ENCODE assay signal across 24 cellular contexts in genomic region chr12:57165741-57166140, GRCh38. TPM values are rescaled to one million over a fixed set of nuclear protein-coding genes. Genes with fewer than 3 reads are reported as not detected.
DNase-seq lines count a peak whose midpoint lies in the region; ATAC-seq and TF ChIP-seq lines count a peak whose summit lies in the region.
"Had no signal": no experiment of that assay in that cellular context is flagged by ENCODE, and none has a peak within 500 bp of the region (broad histone marks: within the 10 kb centered on the region; RNA-seq: fewer than 3 reads in every experiment).

No MANE protein-coding gene starts in this region.

- no peaks in the 10 kb centered on the region for H3K36me3 ChIP-seq in PC-9 (ENCODE audit: low read depth)
- H3K36me3 ChIP-seq in esophagus squamous epithelium, result peaks cover 33 to 90% (median 39%) of the 10 kb centered on the region in 3 donors
- peaks cover 0 to 33% (median 6%) of the 10 kb centered on the region in 4 donors for H3K36me3 ChIP-seq in transverse colon
- H3K36me3 ChIP-seq: neutrophil had no signal

- peaks cover 31% of the 10 kb centered on the region for H3K4me1 ChIP-seq in PC-9 (replicated peaks; ENCODE audit: insufficient read depth)
- H3K4me1 ChIP-seq in esophagus squamous epithelium, result peaks cover 26 to 66% (median 35%) of the 10 kb centered on the region in 3 donors
- H3K4me1 ChIP-seq in transverse colon, result no peaks in the 10 kb centered on the region
- H3K4me1 ChIP-seq: right lobe of liver had no signal

- no peak overlapping the region for H2AFZ ChIP-seq in PC-9

- in situ Hi-C loops in transverse colon (cut with MboI; ENCODE audit: low pct_ligation_motif_present in 1 of 4, low pct_unique_long_range_greater_than_20kb in 1 of 4, low sequenced_read_pairs in 3 of 4), result no loop called here

- BruUV-seq in PC-9 (replicated peaks; lab: Mats Ljungman, UMichigan), result no TSS peak

- no peak overlapping the region for H3K4me3 ChIP-seq in PC-9
- no peak overlapping the region for H3K4me3 ChIP-seq in esophagus squamous epithelium
- no peak overlapping the region for H3K4me3 ChIP-seq in transverse colon
- H3K4me3 ChIP-seq: heart left ventricle, right lobe of liver, testis had no signal

- H4K20me1 ChIP-seq in PC-9 (ENCODE audit: insufficient read depth), result no peaks in the 10 kb centered on the region

- 31 to 53% methylated on average over 6 to 12 of the region's 19 CpGs for WGBS in esophagus squamous epithelium, 2 donors
- 65 to 89% methylated on average over 4 to 14 of the region's 19 CpGs for WGBS in transverse colon (ENCODE audit: low coverage in 1 of 2), 2 donors

- no peaks in the 10 kb centered on the region for H3K79me2 ChIP-seq in PC-9 (ENCODE audit: low read depth)

- DNase-seq in DMS53 (lab: John Stamatoyannopoulos, UW) (peak; percentile 39), DMS53 treated with DMSO at 0.1 percent for 48 hours (lab: John Stamatoyannopoulos, UW; ENCODE audit: unreplicated experiment) (no peak), PC-9 (peak; percentile 78 to 82), esophagus squamous epithelium (lab: John Stamatoyannopoulos, UW) (no peak), transverse colon (peak; percentile 68), D341Med (ENCODE audit: low spot score) (no peak), GM19240 (ENCODE audit: insufficient read length, low spot score) (no peak)
- DNase-seq: activated CD4-positive, CD25-positive, alpha-beta regulatory T cell; activated effector memory CD4-positive, alpha-beta T cell treated with Interleukin-2 at 50 U/mL for 16 hours; CD4-positive, alpha-beta T cell; erythroblast; heart left ventricle; islet precursor cell; NCI-H1694 treated with DMSO at 0.1 percent for 48 hours; NCI-H524; T-helper 1 cell; testis had no signal

- H3K9me3 ChIP-seq in PC-9 (ENCODE audit: insufficient read depth, low read depth) (no peaks in the 10 kb centered on the region), esophagus squamous epithelium (no peaks in the 10 kb centered on the region), transverse colon (no peaks in the 10 kb centered on the region)
- H3K9me3 ChIP-seq: heart left ventricle, neutrophil, right lobe of liver, testis had no signal

- no peak for TF ChIP-seq EP300 in transverse colon (IDR thresholded peaks at IDR 0.05; ENCODE audit: low read depth)

- CTCF ChIA-PET in PC-9 (lab: Charles Lee), result interaction anchor here (0.5 to 0.8 kb wide), 3 partner anchors 41 to 644 kb away, joined by 3 to 8 read pairs (median 7); partner anchors contain the start of gene RBMS2

- TF ChIP-seq CTCF in PC-9 (conservative IDR thresholded peaks at IDR 0.05) (no peak), esophagus squamous epithelium (IDR thresholded peaks at IDR 0.05) (no peak), transverse colon (IDR thresholded peaks at IDR 0.05) (no peak)

- intact Hi-C loops in PC-9 (cut with micrococcal nuclease; ENCODE audit: unreplicated experiment) (no loop called here), esophagus squamous epithelium (cut with DNase I) (no loop called here), transverse colon (cut with DNase I; ENCODE audit: low total_unique reads) (no loop called here)

- TF ChIP-seq POLR2A in esophagus squamous epithelium (IDR thresholded peaks at IDR 0.05) (no peak), transverse colon (IDR thresholded peaks at IDR 0.05) (no peak)

- peak overlapping the region; percentile 48 for H3K4me2 ChIP-seq in PC-9

- no peak for ATAC-seq in HG03135 (IDR thresholded peaks at IDR 0.05; ENCODE audit: unreplicated experiment)
- ATAC-seq: heart left ventricle had no signal

- H3K27ac ChIP-seq in PC-9, result peak overlapping the region; percentile 78
- H3K27ac ChIP-seq in esophagus squamous epithelium, result peak overlapping the region; percentile 24 to 86 (median 78)
- no peak overlapping the region for H3K27ac ChIP-seq in transverse colon
- H3K27ac ChIP-seq: 22Rv1, heart left ventricle, HL-60, neutrophil, right lobe of liver, testis had no signal

- H3K9me2 ChIP-seq in PC-9 (ENCODE audit: insufficient read depth), result no peaks in the 10 kb centered on the region

- POLR2A ChIA-PET in PC-9 (lab: Charles Lee; ENCODE audit: unreplicated experiment), result no interaction called here

- H3K27me3 ChIP-seq in PC-9 (ENCODE audit: insufficient read depth, low read depth) (no peaks in the 10 kb centered on the region), esophagus squamous epithelium (no peaks in the 10 kb centered on the region), transverse colon (no peaks in the 10 kb centered on the region)
- H3K27me3 ChIP-seq: heart left ventricle, neutrophil, right lobe of liver, testis had no signal

- H3F3A ChIP-seq in PC-9 (ENCODE audit: insufficient read depth, low read depth), result peaks cover 26% of the 10 kb centered on the region

RNA-seq across cellular contexts. Expression of gene LRP1-AS, which starts 18.3 kb away (rescaled TPM):
- not detected in 2 replicates for total RNA-seq in PC-9 (2021)
- not detected for total RNA-seq in esophagus squamous epithelium
- not detected for total RNA-seq in transverse colon
- total RNA-seq: CD4-positive, alpha-beta T cell; G401; heart left ventricle; mesenteric fat pad; right lobe of liver; testis had no signal

RNA-seq across cellular contexts. Expression of gene LRP1, which starts 37.5 kb away (rescaled TPM):
- total RNA-seq in PC-9 (2021) (51.4 and 70.1 TPM in 2 replicates), esophagus squamous epithelium (100 to 1,000 TPM in 1 of 4 donors, 10 to 100 TPM in 3; 60.8 to 147 (median 81.9) TPM), transverse colon (100 to 1,000 TPM in 3 of 4 donors, 10 to 100 TPM in 1; 94.3 to 248 (median 199) TPM)

RNA-seq across cellular contexts. Expression of gene NXPH4, which starts 50.9 kb away (rescaled TPM):
- 20.3 and 20.6 TPM in 2 replicates for total RNA-seq in PC-9 (2021)
- 1 to 10 TPM in 2 of 4 donors, under 1 TPM in 2; 0.21 to 5.0 (median 2.5) TPM for total RNA-seq in esophagus squamous epithelium
- total RNA-seq in transverse colon, result not detected
- total RNA-seq: CD4-positive, alpha-beta T cell; G401 had no signal

RNA-seq across cellular contexts. Expression of gene STAT6, which starts 54.6 kb away (rescaled TPM):
- 112 and 122 TPM in 2 replicates for total RNA-seq in PC-9 (2021)
- total RNA-seq in esophagus squamous epithelium, result 100 to 1,000 TPM in 2 of 4 donors, 10 to 100 TPM in 2; 72.7 to 138 (median 102) TPM
- total RNA-seq in transverse colon, result 100 to 1,000 TPM; 181 to 318 (median 198) TPM

Comparison
In these comparisons a context has a peak if more than half of its experiments do, and no peak if none do; other contexts are left out.
1. DNase-seq: peak in DMS53 (single experiment), PC-9 (2 of 2) and transverse colon (single experiment); none in DMS53 treated with DMSO at 0.1 percent for 48 hours (single experiment), esophagus squamous epithelium (single experiment), D341Med (single experiment) and GM19240 (single experiment).
2. H3K27ac ChIP-seq: peak in PC-9 (single experiment) and esophagus squamous epithelium (4 of 4); none in transverse colon (0 of 4).